In genomic region chr11:27204527-27204926, GRCh38 we compare ENCODE assay signal across 10 cellular contexts.
DNase-seq lines count a peak whose midpoint lies in the region; ATAC-seq and TF ChIP-seq lines count a peak whose summit lies in the region.
"Had no signal": no experiment of that assay in that cellular context is flagged by ENCODE, and none has a peak within 500 bp of the region (broad histone marks: within the 10 kb centered on the region; RNA-seq: fewer than 3 reads in every experiment).

No MANE protein-coding gene starts in this region.

- no peaks in the 10 kb centered on the region for H3K36me3 ChIP-seq in GM23248 (ENCODE audit: low read depth)

- H3K4me3 Mint-ChIP-seq in glutamatergic neuron (ENCODE audit: unreplicated experiment): no peak overlapping the region
- H3K4me3 Mint-ChIP-seq: T-cell had no signal

- WGBS in GM23248 (ENCODE audit: low coverage in 1 of 2, low lambda C conversion rate in 2 of 2, missing lambda C conversion rate in 2 of 2), 2 experiments: 16 to 21% methylated on average over 3 of the region's 3 CpGs

- in situ Hi-C loops in GM23248 (cut with MboI): no loop called here

- H3K9me3 ChIP-seq in GM23248 (ENCODE audit: low read depth): no peaks in the 10 kb centered on the region

- DNase-seq in EL (peak; percentile 19), GM23248 (peak; percentile 49), NCI-H69 (lab: John Stamatoyannopoulos, UW) (peak; percentile 81), glutamatergic neuron (peak; percentile 41), SW480 (ENCODE audit: low spot score) (no peak), Kasumi-1 (lab: John Stamatoyannopoulos, UW) (no peak), activated gamma-delta T cell treated with Interleukin-2 at 50 U/mL for 16 hours (no peak)
- DNase-seq: amniotic stem cell had no signal

- H3K4me1 ChIP-seq in GM23248 (ENCODE audit: insufficient read depth): peaks cover 40% of the 10 kb centered on the region

- no peak overlapping the region for H3K27ac Mint-ChIP-seq in glutamatergic neuron (ENCODE audit: unreplicated experiment)
- H3K27ac Mint-ChIP-seq: T-cell had no signal

- no peaks in the 10 kb centered on the region for H3K79me2 ChIP-seq in GM23248 (ENCODE audit: insufficient read depth)

- no peaks in the 10 kb centered on the region for H3K27me3 Mint-ChIP-seq in glutamatergic neuron (ENCODE audit: unreplicated experiment)

- no peak overlapping the region for H3K27ac ChIP-seq in GM23248

- no peaks in the 10 kb centered on the region for H3K27me3 ChIP-seq in GM23248 (replicated peaks; ENCODE audit: insufficient read depth)

- H3K36me3 Mint-ChIP-seq in glutamatergic neuron (ENCODE audit: unreplicated experiment): no peaks in the 10 kb centered on the region
- H3K36me3 Mint-ChIP-seq: T-cell had no signal

- no peak overlapping the region for H3K9ac ChIP-seq in GM23248

- H2AFZ ChIP-seq in GM23248: no peak overlapping the region

- peaks cover 11% of the 10 kb centered on the region for H3F3A ChIP-seq in GM23248 (ENCODE audit: insufficient read depth)

- H4K20me1 ChIP-seq in GM23248 (ENCODE audit: insufficient read depth): no peaks in the 10 kb centered on the region

- ATAC-seq in GM21381 (IDR thresholded peaks at IDR 0.05; ENCODE audit: unreplicated experiment): no peak
- ATAC-seq: T-cell had no signal

- no peaks in the 10 kb centered on the region for H3K9me3 Mint-ChIP-seq in glutamatergic neuron (ENCODE audit: unreplicated experiment)

- TF ChIP-seq CTCF in glutamatergic neuron (IDR thresholded peaks at IDR 0.05; ENCODE audit: partially characterized antibody, unreplicated experiment): peak; percentile 27

- no peak overlapping the region for H3K4me3 ChIP-seq in GM23248

- no peaks in the 10 kb centered on the region for H3K9me2 ChIP-seq in GM23248 (ENCODE audit: insufficient read depth)

- H3K4me1 Mint-ChIP-seq in glutamatergic neuron (ENCODE audit: low read depth, unreplicated experiment): peaks cover 3% of the 10 kb centered on the region
- H3K4me1 Mint-ChIP-seq: T-cell had no signal

- H3K4me2 ChIP-seq in GM23248 (ENCODE audit: unreplicated experiment): no peak overlapping the region

Comparison
In these comparisons a context has a peak if more than half of its experiments do, and no peak if none do; other contexts are left out.
1. DNase-seq: peak in EL (single experiment), GM23248 (single experiment), NCI-H69 (single experiment) and glutamatergic neuron (single experiment); none in SW480 (single experiment), Kasumi-1 (0 of 2) and activated gamma-delta T cell treated with Interleukin-2 at 50 U/mL for 16 hours (single experiment).